13 cellular contexts compared by ENCODE assay signal in the genomic region with DNA sequence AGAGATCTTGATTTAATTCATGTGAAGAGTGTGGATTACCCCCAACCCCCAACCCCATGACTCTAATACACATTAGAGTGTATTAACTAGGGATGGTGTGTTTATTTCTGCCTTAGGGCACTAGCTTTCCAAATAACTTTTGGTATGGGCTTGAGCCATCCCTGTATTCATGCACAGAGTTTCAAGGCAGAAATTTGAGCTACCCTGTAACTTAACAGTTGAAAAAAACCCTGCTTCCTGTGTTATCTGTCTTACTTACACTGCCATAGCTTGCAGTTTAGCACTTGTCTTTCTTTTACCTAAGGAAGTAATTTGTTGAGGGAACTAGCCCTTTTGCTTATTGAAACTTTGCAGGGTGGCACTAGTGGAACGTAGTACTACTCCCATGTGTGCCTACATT. TPM values are rescaled to one million over a fixed set of nuclear protein-coding genes. Genes with fewer than 3 reads are reported as not detected.
DNase-seq lines count a peak whose midpoint lies in the region; ATAC-seq and TF ChIP-seq lines count a peak whose summit lies in the region.
"Had no signal": no experiment of that assay in that cellular context is flagged by ENCODE, and none has a peak within 500 bp of the region (broad histone marks: within the 10 kb centered on the region; RNA-seq: fewer than 3 reads in every experiment).

No MANE protein-coding gene starts in this region.

- H3K9ac ChIP-seq in SK-N-MC (ENCODE audit: insufficient read length), result no peak overlapping the region
- no peak overlapping the region for H3K9ac ChIP-seq in endodermal cell (ENCODE audit: extremely low read depth, low read length, poor library complexity, severe bottlenecking)

- H3K27ac ChIP-seq in SK-N-MC, result peak overlapping the region; percentile 10; the same call in 1 of the 2 replicates
- H3K27ac ChIP-seq in endodermal cell (ENCODE audit: low read depth, low read length), result no peak overlapping the region

- H3K36me3 ChIP-seq in SK-N-MC (ENCODE audit: insufficient read depth, low read length), result peaks cover 90% of the 10 kb centered on the region
- H3K36me3 ChIP-seq in endodermal cell (ENCODE audit: control insufficient read depth, insufficient read depth, low read length), result peaks cover 82% of the 10 kb centered on the region
- H3K36me3 ChIP-seq in H7 (replicated peaks; ENCODE audit: control insufficient read depth, insufficient read depth, low read length), result peaks cover 33% of the 10 kb centered on the region

- WGBS in endodermal cell (ENCODE audit: insufficient coverage in 1 of 2, insufficient read length in 1 of 2), 2 experiments, result 90% methylated on average over 1 of the region's 1 CpG; no CpG with 5 or more reads in 1 of the 2 experiments

- no peak overlapping the region for H3K4me3 Mint-ChIP-seq in endodermal cell
- H3K4me3 Mint-ChIP-seq: activated B cell treated with CpG ODN at 0.5 μM for 24 hours; stimulated activated naive B cell treated with anti-CD40 and anti-IgM and Interleukin-4, amounts not matched to agents 10 μg/mL and 1 μg/mL and 100 μg/mL, for 72 hours had no signal

- H3K9me3 ChIP-seq in SK-N-MC (ENCODE audit: low read depth, low read length), result no peaks in the 10 kb centered on the region
- H3K9me3 ChIP-seq in endodermal cell (ENCODE audit: control insufficient read depth, low read length), result no peaks in the 10 kb centered on the region

- peaks cover 62% of the 10 kb centered on the region for H3K36me3 Mint-ChIP-seq in endodermal cell (ENCODE audit: low read depth)

- H3K4me3 ChIP-seq in SK-N-MC, result no peak overlapping the region
- no peak overlapping the region for H3K4me3 ChIP-seq in endodermal cell (ENCODE audit: low read length)
- no peak overlapping the region for H3K4me3 ChIP-seq in H7 (ENCODE audit: insufficient read depth, low read depth, low read length)

- no peak for DNase-seq in SK-N-MC (ENCODE audit: low read depth, low spot score)
- DNase-seq in endodermal cell, result no peak
- no peak for DNase-seq in NCI-H2196 treated with DMSO at 0.1 percent for 48 hours (lab: John Stamatoyannopoulos, UW; ENCODE audit: unreplicated experiment)
- no peak for DNase-seq in H7
- DNase-seq: activated B cell treated with CpG ODN at 0.5 μM for 24 hours; amniotic stem cell; NCI-H1694 treated with DMSO at 0.1 percent for 48 hours; stimulated activated naive B cell treated with anti-CD40 and anti-IgM and Interleukin-4, amounts not matched to agents 10 μg/mL and 1 μg/mL and 100 μg/mL, for 72 hours had no signal

- ATAC-seq in GM18498 (IDR thresholded peaks at IDR 0.05; ENCODE audit: unreplicated experiment) (peak; percentile 76), GM21717 (IDR thresholded peaks at IDR 0.05; ENCODE audit: unreplicated experiment) (peak; percentile 46), GM21423 (IDR thresholded peaks at IDR 0.05; ENCODE audit: unreplicated experiment) (no peak), GM19397 (IDR thresholded peaks at IDR 0.05; ENCODE audit: unreplicated experiment) (no peak)
- ATAC-seq: HCT116; stimulated activated naive B cell treated with anti-CD40 and anti-IgM and Interleukin-4, amounts not matched to agents 10 μg/mL and 1 μg/mL and 100 μg/mL, for 72 hours had no signal

- peaks cover 39% of the 10 kb centered on the region for H3K4me1 Mint-ChIP-seq in endodermal cell

- H3K9me3 Mint-ChIP-seq in endodermal cell, result no peaks in the 10 kb centered on the region
- H3K9me3 Mint-ChIP-seq: activated B cell treated with CpG ODN at 0.5 μM for 24 hours; stimulated activated naive B cell treated with anti-CD40 and anti-IgM and Interleukin-4, amounts not matched to agents 10 μg/mL and 1 μg/mL and 100 μg/mL, for 72 hours had no signal

- peaks cover 23% of the 10 kb centered on the region for H3K4me1 ChIP-seq in endodermal cell (ENCODE audit: control insufficient read depth, insufficient read depth, low read length)

- no peaks in the 10 kb centered on the region for H3K27me3 ChIP-seq in endodermal cell (ENCODE audit: control insufficient read depth, insufficient read depth, low read length, poor library complexity, severe bottlenecking)
- no peaks in the 10 kb centered on the region for H3K27me3 ChIP-seq in H7 (ENCODE audit: control insufficient read depth, insufficient read depth, low read length)

- no peak for TF ChIP-seq CTCF in endodermal cell (conservative IDR thresholded peaks at IDR 0.05)

- H3K27me3 Mint-ChIP-seq in endodermal cell (ENCODE audit: insufficient read depth), result no peaks in the 10 kb centered on the region
- H3K27me3 Mint-ChIP-seq: activated B cell treated with CpG ODN at 0.5 μM for 24 hours; stimulated activated naive B cell treated with anti-CD40 and anti-IgM and Interleukin-4, amounts not matched to agents 10 μg/mL and 1 μg/mL and 100 μg/mL, for 72 hours had no signal

- peak overlapping the region; percentile 82 for H3K27ac Mint-ChIP-seq in endodermal cell
- H3K27ac Mint-ChIP-seq: activated B cell treated with CpG ODN at 0.5 μM for 24 hours; stimulated activated naive B cell treated with anti-CD40 and anti-IgM and Interleukin-4, amounts not matched to agents 10 μg/mL and 1 μg/mL and 100 μg/mL, for 72 hours had no signal

RNA-seq across cellular contexts. Expression of gene SRSF11, which starts 6.3 kb away (rescaled TPM):
- 100 to 1,000 TPM; 227 to 232 TPM for total RNA-seq in endodermal cell
- 224 TPM for polyA plus RNA-seq in endodermal cell (2013, experiment 1 of 2)
- 206 TPM for polyA plus RNA-seq in endodermal cell (2013, experiment 2 of 2)
- 160 and 215 TPM in 2 replicates for total RNA-seq in H7 (2014; rRNA removed; shearing (Covaris generic))

RNA-seq across cellular contexts. Expression of gene LRRC40, which starts 22.1 kb away (rescaled TPM):
- total RNA-seq in endodermal cell, result 10 to 100 TPM; 26.8 to 29.2 TPM
- polyA plus RNA-seq in endodermal cell (2013, experiment 1 of 2), result 40.8 TPM
- 41.2 TPM for polyA plus RNA-seq in endodermal cell (2013, experiment 2 of 2)
- total RNA-seq in H7 (2014; rRNA removed; shearing (Covaris generic)), result 60.6 and 79.5 TPM in 2 replicates

Comparison
In these comparisons a context has a peak if more than half of its experiments do, and no peak if none do; other contexts are left out.
1. ATAC-seq: peak in GM18498 (single experiment) and GM21717 (single experiment); none in GM21423 (single experiment) and GM19397 (single experiment).